16 cellular contexts compared by ENCODE assay signal in genomic region chrX:96764864-96765263, GRCh38.
DNase-seq lines count a peak whose midpoint lies in the region; ATAC-seq and TF ChIP-seq lines count a peak whose summit lies in the region.
"Had no signal": no experiment of that assay in that cellular context is flagged by ENCODE, and none has a peak within 500 bp of the region (broad histone marks: within the 10 kb centered on the region; RNA-seq: fewer than 3 reads in every experiment).

No MANE protein-coding gene starts in this region.

- no peak for TF ChIP-seq CTCF in omental fat pad (IDR thresholded peaks at IDR 0.05)

- H3K27me3 Mint-ChIP-seq in T-helper 2 cell treated with Interferon-gamma antibody and Interleukin-4, amounts not matched to agents 5 μg/mL and 100 μg/mL, for 36 hours (ENCODE audit: low read depth) = no peaks in the 10 kb centered on the region

- no peak for DNase-seq in T-helper 2 cell treated with Interferon-gamma antibody and Interleukin-4, amounts not matched to agents 5 μg/mL and 100 μg/mL, for 36 hours (ENCODE audit: low spot score)
- DNase-seq in ureter (ENCODE audit: low spot score) (no peak), pons (ENCODE audit: low spot score) (no peak), omental fat pad (ENCODE audit: low spot score) (no peak), NCI-H226 (no peak)
- DNase-seq: activated T-cell treated with anti-CD3 and anti-CD28 coated beads, Interleukin-2, amount 50 U/mL, for 48 hours; amygdala; DMS53; esophagus squamous epithelium; Karpas-422; lower lobe of right lung; NCI-H2081; NK-92 treated with Interleukin-12 subunit alpha and Interleukin-12 subunit beta, amount 100 ng/mL, for 24 hours had no signal

- peaks cover 11% of the 10 kb centered on the region for H3K4me1 Mint-ChIP-seq in T-helper 2 cell treated with Interferon-gamma antibody and Interleukin-4, amounts not matched to agents 5 μg/mL and 100 μg/mL, for 36 hours (ENCODE audit: low read depth)

- no peaks in the 10 kb centered on the region for H3K9me3 Mint-ChIP-seq in T-helper 2 cell treated with Interferon-gamma antibody and Interleukin-4, amounts not matched to agents 5 μg/mL and 100 μg/mL, for 36 hours

- no peak overlapping the region for H3K4me3 Mint-ChIP-seq in T-helper 2 cell treated with Interferon-gamma antibody and Interleukin-4, amounts not matched to agents 5 μg/mL and 100 μg/mL, for 36 hours

- H3K36me3 Mint-ChIP-seq in T-helper 2 cell treated with Interferon-gamma antibody and Interleukin-4, amounts not matched to agents 5 μg/mL and 100 μg/mL, for 36 hours (ENCODE audit: low read depth) = no peaks in the 10 kb centered on the region

- ATAC-seq in GM18858 (IDR thresholded peaks at IDR 0.05; ENCODE audit: unreplicated experiment) (peak; percentile 76), GM21367 (IDR thresholded peaks at IDR 0.05; ENCODE audit: unreplicated experiment) (peak; percentile 71), HG02938 (IDR thresholded peaks at IDR 0.05; ENCODE audit: unreplicated experiment) (peak; percentile 76), omental fat pad (ENCODE audit: low FRiP score) (no peak)

- H3K27ac Mint-ChIP-seq in T-helper 2 cell treated with Interferon-gamma antibody and Interleukin-4, amounts not matched to agents 5 μg/mL and 100 μg/mL, for 36 hours = peak overlapping the region; percentile 43
